In the genomic region with DNA sequence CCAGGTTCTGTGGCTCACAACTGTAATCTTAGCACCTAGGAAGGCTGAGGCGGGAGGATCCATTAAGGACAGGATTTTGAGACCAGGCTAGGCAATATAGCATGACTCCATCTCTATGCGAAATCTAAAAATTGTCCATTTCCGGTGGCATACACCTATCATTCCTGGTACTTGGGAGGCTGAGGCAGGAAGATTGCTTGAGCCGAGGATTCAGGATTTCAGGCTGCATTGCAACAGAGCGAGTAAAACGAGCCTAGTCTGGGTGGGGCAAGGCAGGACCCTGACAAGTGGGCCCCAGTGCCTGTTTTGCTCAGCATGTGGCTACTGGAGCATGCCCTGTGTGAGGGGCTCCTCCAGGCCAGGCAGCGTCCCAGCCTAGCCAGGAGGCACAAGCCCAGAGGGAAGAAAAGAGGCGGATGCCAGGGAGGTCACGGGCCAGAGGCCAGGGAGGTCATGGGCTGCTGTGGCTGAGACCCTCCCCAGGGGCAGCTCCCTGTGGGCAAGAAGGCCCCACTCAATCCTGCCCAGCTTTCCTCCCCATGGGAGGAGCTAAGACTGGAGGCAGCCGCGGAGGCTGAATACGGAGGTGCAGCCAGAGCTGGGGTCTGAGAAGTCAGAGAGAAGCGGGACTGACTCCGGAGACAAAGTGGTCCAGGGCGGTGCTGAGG, we compare ENCODE assay signal across 1 cellular context.
TF ChIP-seq lines count a peak whose summit lies in the region.

No MANE protein-coding gene starts in this region.

TF ChIP-seq in H1, 55 proteins besides CTCF, POLR2A, EP300 and RAD21:
- TF ChIP-seq SUZ12 (IDR thresholded peaks at IDR 0.05; ENCODE audit: low read length) (no peak), POU5F1 (IDR thresholded peaks at IDR 0.05; ENCODE audit: low read depth, low read length) (no peak), CBX8 (IDR thresholded peaks at IDR 0.05; ENCODE audit: borderline replicate concordance, low read depth, low read length) (no peak), SRF (IDR thresholded peaks at IDR 0.05; ENCODE audit: low read depth, low read length) (no peak), CHD1 (IDR thresholded peaks at IDR 0.05; ENCODE audit: low read depth, low read length) (no peak), GABPA (IDR thresholded peaks at IDR 0.05; ENCODE audit: borderline replicate concordance, insufficient read depth, low read length) (no peak), BRCA1 (IDR thresholded peaks at IDR 0.05; ENCODE audit: low read depth, low read length) (no peak), SIRT6 (IDR thresholded peaks at IDR 0.05; ENCODE audit: low read length) (no peak), FOSL1 (IDR thresholded peaks at IDR 0.05; ENCODE audit: insufficient read depth, low read depth, low read length) (no peak), MAX (IDR thresholded peaks at IDR 0.05) (no peak), SAP30 (IDR thresholded peaks at IDR 0.05; ENCODE audit: insufficient read depth, insufficient replicate concordance, low read length) (no peak), EZH2 (IDR thresholded peaks at IDR 0.05; ENCODE audit: low read depth, low read length, severe bottlenecking) (no peak), POLR2AphosphoS5 (IDR thresholded peaks at IDR 0.05; ENCODE audit: low read depth, low read length) (no peak), TBP (IDR thresholded peaks at IDR 0.05; ENCODE audit: low read depth, low read length) (no peak), TAF7 (optimal IDR thresholded peaks at IDR 0.05; ENCODE audit: borderline replicate concordance, low read depth, low read length) (no peak), CREB1 (IDR thresholded peaks at IDR 0.05) (no peak)
- TF ChIP-seq, protein P1, sequence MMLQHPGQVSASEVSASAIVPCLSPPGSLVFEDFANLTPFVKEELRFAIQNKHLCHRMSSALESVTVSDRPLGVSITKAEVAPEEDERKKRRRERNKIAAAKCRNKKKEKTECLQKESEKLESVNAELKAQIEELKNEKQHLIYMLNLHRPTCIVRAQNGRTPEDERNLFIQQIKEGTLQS (IDR thresholded peaks at IDR 0.05; ENCODE audit: insufficient read depth, low read depth, low read length): no peak
